1 cellular context compared by ENCODE assay signal in genomic region chr4:3784469-3785291, GRCh38.
TF ChIP-seq lines count a peak whose summit lies in the region.

No MANE protein-coding gene starts in this region.

TF ChIP-seq in HepG2, 621 proteins besides CTCF, POLR2A, EP300 and RAD21 (continued from another document and continues in another):
- TF ChIP-seq KDM5A (IDR thresholded peaks at IDR 0.05; ENCODE audit: borderline replicate concordance, low read length) (no peak), TBL1XR1 (IDR thresholded peaks at IDR 0.05; ENCODE audit: borderline replicate concordance, low read length, partially characterized antibody) (peak; percentile 63), BRD4 (CRISPR knock-in tag; IDR thresholded peaks at IDR 0.05) (0 out of 2 replicates have a peak, but pooled peaks have one; percentile 74), SMARCE1 (IDR thresholded peaks at IDR 0.05; ENCODE audit: borderline replicate concordance) (no peak), CCDC6 (CRISPR knock-in tag; IDR thresholded peaks at IDR 0.05) (peak; percentile 94), YEATS2 (CRISPR knock-in tag; IDR thresholded peaks at IDR 0.05; ENCODE audit: borderline replicate concordance) (peak; percentile 74; the same call in 1 of the 2 replicates), ZNF224 (CRISPR knock-in tag; IDR thresholded peaks at IDR 0.05) (peak; percentile 89; the same call in 1 of the 2 replicates), ZNF281 (CRISPR knock-in tag; IDR thresholded peaks at IDR 0.05; ENCODE audit: borderline replicate concordance) (peak; percentile 63; the same call in 1 of the 2 replicates), KAT2B (IDR thresholded peaks at IDR 0.05; ENCODE audit: borderline replicate concordance, low read depth, low read length) (peak; percentile 46), FOXJ3 (CRISPR knock-in tag; IDR thresholded peaks at IDR 0.05; ENCODE audit: borderline replicate concordance) (peak; percentile 92), ZNF441 (CRISPR knock-in tag; IDR thresholded peaks at IDR 0.05; ENCODE audit: borderline replicate concordance) (peak; percentile 77; the same call in 1 of the 2 replicates), NFE2 (CRISPR knock-in tag; IDR thresholded peaks at IDR 0.05) (no peak), ZNF34 (CRISPR knock-in tag; IDR thresholded peaks at IDR 0.05; ENCODE audit: borderline replicate concordance) (no peak), SMYD3 (CRISPR knock-in tag; IDR thresholded peaks at IDR 0.05) (no peak), NR2F6 (IDR thresholded peaks at IDR 0.05) (peak; percentile 87), NR2F6 (CRISPR knock-in tag; IDR thresholded peaks at IDR 0.05) (peak; percentile 81), HCFC1 (IDR thresholded peaks at IDR 0.05; ENCODE audit: low read depth, low read length) (no peak), ARNTL (CRISPR knock-in tag; IDR thresholded peaks at IDR 0.05) (peak; percentile 89), TP53 (CRISPR knock-in tag; conservative IDR thresholded peaks at IDR 0.05) (peak; percentile 84; the same call in 1 of the 2 replicates), ZNF546 (CRISPR knock-in tag; conservative IDR thresholded peaks at IDR 0.05) (peak; percentile 78; the same call in 1 of the 2 replicates), HOXA3 (CRISPR knock-in tag; IDR thresholded peaks at IDR 0.05) (peak; percentile 83), MAX (IDR thresholded peaks at IDR 0.05) (no peak), SMAD1 (CRISPR knock-in tag; IDR thresholded peaks at IDR 0.05; ENCODE audit: borderline replicate concordance, low read depth) (0 out of 2 replicates have a peak, but pooled peaks have one; percentile 64), ONECUT2 (CRISPR knock-in tag; IDR thresholded peaks at IDR 0.05) (peak; percentile 100), ZNF367 (CRISPR knock-in tag; IDR thresholded peaks at IDR 0.05; ENCODE audit: borderline replicate concordance) (peak; percentile 53; the same call in 1 of the 2 replicates), SALL1 (CRISPR knock-in tag; IDR thresholded peaks at IDR 0.05) (peak; percentile 94), ZNF607 (CRISPR knock-in tag; IDR thresholded peaks at IDR 0.05; ENCODE audit: borderline replicate concordance) (peak; percentile 61; the same call in 1 of the 2 replicates), ZC3H4 (CRISPR knock-in tag; IDR thresholded peaks at IDR 0.05; ENCODE audit: borderline replicate concordance) (no peak), ZBTB3 (CRISPR knock-in tag; IDR thresholded peaks at IDR 0.05; ENCODE audit: borderline replicate concordance, low read depth) (peak; percentile 61; the same call in 1 of the 2 replicates), ZNF605 (CRISPR knock-in tag; IDR thresholded peaks at IDR 0.05) (peak; percentile 95), ZNF501 (CRISPR knock-in tag; IDR thresholded peaks at IDR 0.05) (peak; percentile 64), FOXA3 (CRISPR knock-in tag; IDR thresholded peaks at IDR 0.05) (peak; percentile 69), MED1 (CRISPR knock-in tag; IDR thresholded peaks at IDR 0.05) (peak; percentile 87), ZNF530 (CRISPR knock-in tag; IDR thresholded peaks at IDR 0.05; ENCODE audit: low read depth) (no peak), ZNF768 (CRISPR knock-in tag; IDR thresholded peaks at IDR 0.05) (no peak), ZNF883 (CRISPR knock-in tag; IDR thresholded peaks at IDR 0.05; ENCODE audit: not compliant biosample characterization) (peak; percentile 84), BORCS8-MEF2B (CRISPR knock-in tag; IDR thresholded peaks at IDR 0.05) (peak; percentile 90), JUN (CRISPR knock-in tag; IDR thresholded peaks at IDR 0.05) (peak; percentile 82; the same call in 1 of the 2 replicates), ZNF775 (CRISPR knock-in tag; IDR thresholded peaks at IDR 0.05; ENCODE audit: borderline replicate concordance) (no peak), MBD4 (IDR thresholded peaks at IDR 0.05; ENCODE audit: borderline replicate concordance, low read length) (no peak), ZFY (CRISPR knock-in tag; IDR thresholded peaks at IDR 0.05) (peak; percentile 97), PITX1 (CRISPR knock-in tag; IDR thresholded peaks at IDR 0.05) (peak; percentile 75; the same call in 1 of the 2 replicates), ZNF512B (CRISPR knock-in tag; IDR thresholded peaks at IDR 0.05; ENCODE audit: borderline replicate concordance) (no peak), HNRNPK (IDR thresholded peaks at IDR 0.05; ENCODE audit: low read depth, low read length, poor library complexity, severe bottlenecking) (no peak)
- TF ChIP-seq, protein P1, sequence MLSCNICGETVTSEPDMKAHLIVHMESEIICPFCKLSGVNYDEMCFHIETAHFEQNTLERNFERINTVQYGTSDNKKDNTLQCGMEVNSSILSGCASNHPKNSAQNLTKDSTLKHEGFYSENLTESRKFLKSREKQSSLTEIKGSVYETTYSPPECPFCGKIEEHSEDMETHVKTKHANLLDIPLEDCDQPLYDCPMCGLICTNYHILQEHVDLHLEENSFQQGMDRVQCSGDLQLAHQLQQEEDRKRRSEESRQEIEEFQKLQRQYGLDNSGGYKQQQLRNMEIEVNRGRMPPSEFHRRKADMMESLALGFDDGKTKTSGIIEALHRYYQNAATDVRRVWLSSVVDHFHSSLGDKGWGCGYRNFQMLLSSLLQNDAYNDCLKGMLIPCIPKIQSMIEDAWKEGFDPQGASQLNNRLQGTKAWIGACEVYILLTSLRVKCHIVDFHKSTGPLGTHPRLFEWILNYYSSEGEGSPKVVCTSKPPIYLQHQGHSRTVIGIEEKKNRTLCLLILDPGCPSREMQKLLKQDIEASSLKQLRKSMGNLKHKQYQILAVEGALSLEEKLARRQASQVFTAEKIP (CRISPR knock-in tag; IDR thresholded peaks at IDR 0.05; ENCODE audit: borderline replicate concordance) = no peak
- TF ChIP-seq, protein P2, sequence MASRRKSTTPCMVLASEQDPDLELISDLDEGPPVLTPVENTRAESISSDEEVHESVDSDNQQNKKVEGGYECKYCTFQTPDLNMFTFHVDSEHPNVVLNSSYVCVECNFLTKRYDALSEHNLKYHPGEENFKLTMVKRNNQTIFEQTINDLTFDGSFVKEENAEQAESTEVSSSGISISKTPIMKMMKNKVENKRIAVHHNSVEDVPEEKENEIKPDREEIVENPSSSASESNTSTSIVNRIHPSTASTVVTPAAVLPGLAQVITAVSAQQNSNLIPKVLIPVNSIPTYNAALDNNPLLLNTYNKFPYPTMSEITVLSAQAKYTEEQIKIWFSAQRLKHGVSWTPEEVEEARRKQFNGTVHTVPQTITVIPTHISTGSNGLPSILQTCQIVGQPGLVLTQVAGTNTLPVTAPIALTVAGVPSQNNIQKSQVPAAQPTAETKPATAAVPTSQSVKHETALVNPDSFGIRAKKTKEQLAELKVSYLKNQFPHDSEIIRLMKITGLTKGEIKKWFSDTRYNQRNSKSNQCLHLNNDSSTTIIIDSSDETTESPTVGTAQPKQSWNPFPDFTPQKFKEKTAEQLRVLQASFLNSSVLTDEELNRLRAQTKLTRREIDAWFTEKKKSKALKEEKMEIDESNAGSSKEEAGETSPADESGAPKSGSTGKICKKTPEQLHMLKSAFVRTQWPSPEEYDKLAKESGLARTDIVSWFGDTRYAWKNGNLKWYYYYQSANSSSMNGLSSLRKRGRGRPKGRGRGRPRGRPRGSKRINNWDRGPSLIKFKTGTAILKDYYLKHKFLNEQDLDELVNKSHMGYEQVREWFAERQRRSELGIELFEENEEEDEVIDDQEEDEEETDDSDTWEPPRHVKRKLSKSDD (CRISPR knock-in tag; IDR thresholded peaks at IDR 0.05; ENCODE audit: low read depth) = no peak
- TF ChIP-seq, protein P3, sequence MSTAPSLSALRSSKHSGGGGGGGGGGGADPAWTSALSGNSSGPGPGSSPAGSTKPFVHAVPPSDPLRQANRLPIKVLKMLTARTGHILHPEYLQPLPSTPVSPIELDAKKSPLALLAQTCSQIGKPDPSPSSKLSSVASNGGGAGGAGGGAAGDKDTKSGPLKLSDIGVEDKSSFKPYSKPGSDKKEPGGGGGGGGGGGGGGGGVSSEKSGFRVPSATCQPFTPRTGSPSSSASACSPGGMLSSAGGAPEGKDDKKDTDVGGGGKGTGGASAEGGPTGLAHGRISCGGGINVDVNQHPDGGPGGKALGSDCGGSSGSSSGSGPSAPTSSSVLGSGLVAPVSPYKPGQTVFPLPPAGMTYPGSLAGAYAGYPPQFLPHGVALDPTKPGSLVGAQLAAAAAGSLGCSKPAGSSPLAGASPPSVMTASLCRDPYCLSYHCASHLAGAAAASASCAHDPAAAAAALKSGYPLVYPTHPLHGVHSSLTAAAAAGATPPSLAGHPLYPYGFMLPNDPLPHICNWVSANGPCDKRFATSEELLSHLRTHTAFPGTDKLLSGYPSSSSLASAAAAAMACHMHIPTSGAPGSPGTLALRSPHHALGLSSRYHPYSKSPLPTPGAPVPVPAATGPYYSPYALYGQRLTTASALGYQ (CRISPR knock-in tag; IDR thresholded peaks at IDR 0.05) = peak; percentile 95
- TF ChIP-seq, protein P4, sequence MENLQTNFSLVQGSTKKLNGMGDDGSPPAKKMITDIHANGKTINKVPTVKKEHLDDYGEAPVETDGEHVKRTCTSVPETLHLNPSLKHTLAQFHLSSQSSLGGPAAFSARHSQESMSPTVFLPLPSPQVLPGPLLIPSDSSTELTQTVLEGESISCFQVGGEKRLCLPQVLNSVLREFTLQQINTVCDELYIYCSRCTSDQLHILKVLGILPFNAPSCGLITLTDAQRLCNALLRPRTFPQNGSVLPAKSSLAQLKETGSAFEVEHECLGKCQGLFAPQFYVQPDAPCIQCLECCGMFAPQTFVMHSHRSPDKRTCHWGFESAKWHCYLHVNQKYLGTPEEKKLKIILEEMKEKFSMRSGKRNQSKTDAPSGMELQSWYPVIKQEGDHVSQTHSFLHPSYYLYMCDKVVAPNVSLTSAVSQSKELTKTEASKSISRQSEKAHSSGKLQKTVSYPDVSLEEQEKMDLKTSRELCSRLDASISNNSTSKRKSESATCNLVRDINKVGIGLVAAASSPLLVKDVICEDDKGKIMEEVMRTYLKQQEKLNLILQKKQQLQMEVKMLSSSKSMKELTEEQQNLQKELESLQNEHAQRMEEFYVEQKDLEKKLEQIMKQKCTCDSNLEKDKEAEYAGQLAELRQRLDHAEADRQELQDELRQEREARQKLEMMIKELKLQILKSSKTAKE (CRISPR knock-in tag; IDR thresholded peaks at IDR 0.05; ENCODE audit: borderline replicate concordance) = peak; percentile 98
- TF ChIP-seq, protein P5, sequence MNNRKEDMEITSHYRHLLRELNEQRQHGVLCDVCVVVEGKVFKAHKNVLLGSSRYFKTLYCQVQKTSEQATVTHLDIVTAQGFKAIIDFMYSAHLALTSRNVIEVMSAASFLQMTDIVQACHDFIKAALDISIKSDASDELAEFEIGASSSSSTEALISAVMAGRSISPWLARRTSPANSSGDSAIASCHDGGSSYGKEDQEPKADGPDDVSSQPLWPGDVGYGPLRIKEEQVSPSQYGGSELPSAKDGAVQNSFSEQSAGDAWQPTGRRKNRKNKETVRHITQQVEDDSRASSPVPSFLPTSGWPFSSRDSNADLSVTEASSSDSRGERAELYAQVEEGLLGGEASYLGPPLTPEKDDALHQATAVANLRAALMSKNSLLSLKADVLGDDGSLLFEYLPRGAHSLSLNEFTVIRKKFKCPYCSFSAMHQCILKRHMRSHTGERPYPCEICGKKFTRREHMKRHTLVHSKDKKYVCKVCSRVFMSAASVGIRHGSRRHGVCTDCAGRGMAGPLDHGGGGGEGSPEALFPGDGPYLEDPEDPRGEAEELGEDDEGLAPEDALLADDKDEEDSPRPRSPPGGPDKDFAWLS (CRISPR knock-in tag; IDR thresholded peaks at IDR 0.05; ENCODE audit: borderline replicate concordance) = 0 out of 2 replicates have a peak, but pooled peaks have one; percentile 37
